Comparison of ENCODE assay signal across 11 cellular contexts in the genomic region with DNA sequence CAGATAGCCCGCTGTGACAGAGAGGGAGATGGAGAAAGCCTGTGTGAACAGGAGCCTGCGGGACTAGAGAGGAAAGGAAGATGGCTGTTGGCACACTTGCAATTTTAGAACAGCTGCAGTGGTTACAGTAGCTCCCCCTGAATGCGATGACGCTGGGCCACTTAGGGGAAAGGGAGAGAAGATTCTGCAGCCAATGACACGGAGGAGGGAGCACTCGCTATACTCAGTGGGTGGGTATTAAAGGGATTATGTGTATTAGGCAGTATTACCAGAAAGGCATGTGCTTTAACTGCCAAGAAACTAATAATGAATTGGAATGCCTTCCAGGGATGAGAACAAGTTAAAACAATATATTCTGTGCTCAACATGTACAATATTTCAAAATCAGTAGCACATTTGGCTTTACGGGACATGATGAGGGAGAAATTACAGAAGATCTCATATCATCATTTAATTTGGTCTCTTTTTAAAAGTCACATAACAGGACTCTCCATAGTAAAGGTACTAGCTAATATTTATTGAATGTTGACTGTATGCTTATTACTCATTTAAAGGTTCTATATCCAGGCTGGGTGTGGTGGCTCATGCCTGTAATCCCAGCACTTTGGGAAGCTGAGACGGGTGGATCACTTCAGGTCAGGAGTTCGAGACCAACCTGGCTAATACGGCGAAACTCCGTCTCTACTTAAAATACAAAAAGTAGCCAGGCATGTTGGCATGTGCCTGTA. TPM values are rescaled to one million over a fixed set of nuclear protein-coding genes. Genes with fewer than 3 reads are reported as not detected.
A peak's percentile ranks its signal among the peaks of the same experiment; 100 is the strongest.
DNase-seq lines count a peak whose midpoint lies in the region; ATAC-seq and TF ChIP-seq lines count a peak whose summit lies in the region.
"Had no signal": no experiment of that assay in that cellular context is flagged by ENCODE, and none has a peak within 500 bp of the region (broad histone marks: within the 10 kb centered on the region; RNA-seq: fewer than 3 reads in every experiment).

No MANE protein-coding gene starts in this region.

- no peak overlapping the region for H3K4me3 Mint-ChIP-seq in T-helper 17 cell
- H3K4me3 Mint-ChIP-seq in type B pancreatic cell: no peak overlapping the region
- H3K4me3 Mint-ChIP-seq: activated CD4-positive, alpha-beta T cell treated with anti-CD3 and anti-CD28 coated beads, Interleukin-2, amount 10 ng/mL, durations not matched to agents 24 days and 14 days had no signal

- no peak overlapping the region for H3K27ac ChIP-seq in heart left ventricle

- H3K9me3 ChIP-seq in T-helper 17 cell (ENCODE audit: control insufficient read depth, low read length, poor library complexity, severe bottlenecking) (no peaks in the 10 kb centered on the region), heart left ventricle (no peaks in the 10 kb centered on the region)

- no peaks in the 10 kb centered on the region for H3K36me3 ChIP-seq in heart left ventricle

- H3K4me3 ChIP-seq in heart left ventricle: no peak overlapping the region

- peaks cover 0 to 21% (median 18%) of the 10 kb centered on the region in 12 donors for H3K4me1 ChIP-seq in heart left ventricle

- H3K27me3 Mint-ChIP-seq in T-helper 17 cell (no peaks in the 10 kb centered on the region), type B pancreatic cell (peaks cover 6% of the 10 kb centered on the region)

- TF ChIP-seq POLR2A in heart left ventricle (IDR thresholded peaks at IDR 0.05): no peak

- intact Hi-C loops in heart left ventricle (cut with DNase I): loop anchor here in 2 of 10 donors (5.0 to 10.0 kb wide), 2 partner anchors 50 to 52 kb away; no protein-coding TSS in a partner anchor

- DNase-seq in NCI-H510A treated with DMSO at 0.1 percent for 48 hours (lab: John Stamatoyannopoulos, UW): peak; percentile 51
- no peak for DNase-seq in NCI-H510A (lab: John Stamatoyannopoulos, UW)
- no peak for DNase-seq in T-helper 17 cell
- DNase-seq in heart left ventricle: peak in 3 of 5 donors; percentile 41 to 45 (median 45)
- DNase-seq in type B pancreatic cell (ENCODE audit: extremely low spot score, unreplicated experiment): no peak
- DNase-seq in inferior parietal cortex (ENCODE audit: extremely low spot score): no peak
- no peak for DNase-seq in MV-4-11 (lab: John Stamatoyannopoulos, UW)
- DNase-seq: 8988T; activated CD4-positive, alpha-beta T cell treated with anti-CD3 and anti-CD28 coated beads, Interleukin-2, amount 10 ng/mL, durations not matched to agents 24 days and 14 days; cortex of kidney had no signal

- H3K27me3 ChIP-seq in heart left ventricle: no peaks in the 10 kb centered on the region

- H3K27ac Mint-ChIP-seq in T-helper 17 cell (peak overlapping the region; percentile 11), type B pancreatic cell (peak overlapping the region; percentile 36)
- H3K27ac Mint-ChIP-seq: activated CD4-positive, alpha-beta T cell treated with anti-CD3 and anti-CD28 coated beads, Interleukin-2, amount 10 ng/mL, durations not matched to agents 24 days and 14 days had no signal

- no peak for TF ChIP-seq CTCF in heart left ventricle (IDR thresholded peaks at IDR 0.05)
- TF ChIP-seq CTCF in type B pancreatic cell (conservative IDR thresholded peaks at IDR 0.05): no peak

- no peaks in the 10 kb centered on the region for H3K9me3 Mint-ChIP-seq in type B pancreatic cell
- H3K9me3 Mint-ChIP-seq: activated CD4-positive, alpha-beta T cell treated with anti-CD3 and anti-CD28 coated beads, Interleukin-2, amount 10 ng/mL, durations not matched to agents 24 days and 14 days had no signal

- peaks cover 17% of the 10 kb centered on the region for H3K4me1 Mint-ChIP-seq in T-helper 17 cell
- peaks cover 24% of the 10 kb centered on the region for H3K4me1 Mint-ChIP-seq in type B pancreatic cell (ENCODE audit: unreplicated experiment)

- ATAC-seq in T-helper 17 cell (no peak), heart left ventricle (peak in 3 of 4 donors; percentile 8 to 43 (median 27)), HG03354 (IDR thresholded peaks at IDR 0.05; ENCODE audit: poor library complexity, severe bottlenecking, unreplicated experiment) (no peak)

- H3K36me3 Mint-ChIP-seq in T-helper 17 cell (ENCODE audit: low read depth) (no peaks in the 10 kb centered on the region), type B pancreatic cell (no peaks in the 10 kb centered on the region)

- WGBS in heart left ventricle, 4 donors: 50 to 61% (median 58%) methylated on average over 12 of the region's 12 CpGs

RNA-seq across cellular contexts. Expression of a gene that starts 35.9 kb away (rescaled TPM):
- total RNA-seq in T-helper 17 cell: 1,000 to 10,000 TPM; 2,179 to 4,074 TPM
- 100 to 1,000 TPM in 1 of 9 donors, 10 to 100 TPM in 6, 1 to 10 TPM in 2; 6.5 to 549 (median 28.6) TPM for total RNA-seq in heart left ventricle
- 10 to 100 TPM; 24.1 to 49.4 TPM for polyA plus RNA-seq in heart left ventricle
- 214 and 974 TPM in 2 replicates for total RNA-seq in type B pancreatic cell (ENCODE audit: low replicate concordance)

Comparison
In these comparisons a context has a peak if more than half of its experiments do, and no peak if none do; other contexts are left out.
1. DNase-seq: peak in NCI-H510A treated with DMSO at 0.1 percent for 48 hours (single experiment) and heart left ventricle (3 of 5); none in NCI-H510A (single experiment), T-helper 17 cell (0 of 3), type B pancreatic cell (single experiment), inferior parietal cortex (single experiment) and MV-4-11 (single experiment).
2. ATAC-seq: peak in heart left ventricle (3 of 4); none in T-helper 17 cell (single experiment) and HG03354 (single experiment).